Comparison of ENCODE assay signal across 16 cellular contexts in genomic region chr5:134252671-134253070, GRCh38. TPM values are rescaled to one million over a fixed set of nuclear protein-coding genes. Genes with fewer than 3 reads are reported as not detected.
A peak's percentile ranks its signal among the peaks of the same experiment; 100 is the strongest.
DNase-seq lines count a peak whose midpoint lies in the region; ATAC-seq and TF ChIP-seq lines count a peak whose summit lies in the region.
"Had no signal": no experiment of that assay in that cellular context is flagged by ENCODE, and none has a peak within 500 bp of the region (broad histone marks: within the 10 kb centered on the region; RNA-seq: fewer than 3 reads in every experiment).

No MANE protein-coding gene starts in this region.

- 33% methylated on average over 5 of the region's 5 CpGs for WGBS in mesenchymal stem cell

- H2AK5ac ChIP-seq in mesenchymal stem cell (ENCODE audit: low read length, severe bottlenecking) = no peak overlapping the region

- no peak overlapping the region for H2BK120ac ChIP-seq in mesenchymal stem cell (ENCODE audit: low read depth, low read length)

- H3K23ac ChIP-seq in mesenchymal stem cell (ENCODE audit: low read length in 2 of 2) = no peak overlapping the region

- H2BK12ac ChIP-seq in mesenchymal stem cell (ENCODE audit: low read length in 2 of 2) = no peak overlapping the region

- H2BK5ac ChIP-seq in mesenchymal stem cell (ENCODE audit: low read depth, low read length, poor library complexity, severe bottlenecking) = no peak overlapping the region

- no peak overlapping the region for H3K4ac ChIP-seq in mesenchymal stem cell (ENCODE audit: low read depth in 1 of 2, low read length in 2 of 2)

- H3K18ac ChIP-seq in mesenchymal stem cell (ENCODE audit: low read depth in 1 of 2, low read length in 2 of 2) = no peak overlapping the region

- ATAC-seq in PC-3 = peak; percentile 72
- ATAC-seq in HG02571 (IDR thresholded peaks at IDR 0.05; ENCODE audit: unreplicated experiment) = no peak
- ATAC-seq: GM12878, left lobe of liver had no signal

- no peak for TF ChIP-seq POLR2A in uterus (IDR thresholded peaks at IDR 0.05)

- peak overlapping the region; percentile 16; the same call in 1 of the 2 replicates for H3K27ac ChIP-seq in PC-3 (ENCODE audit: low read length)
- no peak overlapping the region for H3K27ac ChIP-seq in mesenchymal stem cell (ENCODE audit: low read length, poor library complexity, severe bottlenecking)
- H3K27ac ChIP-seq in uterus = no peak overlapping the region
- H3K27ac ChIP-seq: vagina had no signal

- H3K14ac ChIP-seq in mesenchymal stem cell (ENCODE audit: low read length in 2 of 2) = no peak overlapping the region

- no peaks in the 10 kb centered on the region for H3K79me1 ChIP-seq in mesenchymal stem cell (replicated peaks; ENCODE audit: low read length, poor library complexity, severe bottlenecking)

- no peak overlapping the region for H3K4me3 ChIP-seq in PC-3 (ENCODE audit: low read length)
- no peak overlapping the region for H3K4me3 ChIP-seq in epithelial cell of esophagus (ENCODE audit: low read length)
- no peak overlapping the region for H3K4me3 ChIP-seq in mesenchymal stem cell (ENCODE audit: insufficient read depth in 1 of 2, low read depth in 1 of 2, low read length in 2 of 2)
- H3K4me3 ChIP-seq in uterus = no peak overlapping the region
- no peak overlapping the region for H3K4me3 ChIP-seq in BE2C (ENCODE audit: low read depth, low read length)
- H3K4me3 ChIP-seq: GM12878, vagina had no signal

- no peak overlapping the region for H4K8ac ChIP-seq in mesenchymal stem cell (ENCODE audit: low read length)

- H3K9me3 ChIP-seq in PC-3 (ENCODE audit: low read length) (no peaks in the 10 kb centered on the region), mesenchymal stem cell (ENCODE audit: control insufficient read depth, low read length) (no peaks in the 10 kb centered on the region), uterus (no peaks in the 10 kb centered on the region), BE2C (no peaks in the 10 kb centered on the region)
- H3K9me3 ChIP-seq: vagina had no signal

- intact Hi-C loops in PC-3 (cut with micrococcal nuclease) (no loop called here), uterus (cut with DNase I; ENCODE audit: low total_unique reads) (no loop called here)

- H3K9ac ChIP-seq in PC-3 (ENCODE audit: low read length) (no peak overlapping the region), mesenchymal stem cell (ENCODE audit: low read length) (peak overlapping the region; percentile 56)

- no peak overlapping the region for H2BK15ac ChIP-seq in mesenchymal stem cell (ENCODE audit: low read depth, poor library complexity, severe bottlenecking)

- peak overlapping the region; percentile 57; the same call in 1 of the 2 replicates for H3K4me2 ChIP-seq in PC-3 (ENCODE audit: low read length)
- no peak overlapping the region for H3K4me2 ChIP-seq in mesenchymal stem cell (ENCODE audit: low read length, poor library complexity, severe bottlenecking)

- no peak for TF ChIP-seq CTCF in PC-3 (conservative IDR thresholded peaks at IDR 0.05; ENCODE audit: low read depth, low read length)
- TF ChIP-seq CTCF in epithelial cell of esophagus (IDR thresholded peaks at IDR 0.05; ENCODE audit: insufficient read depth, low read depth, low read length, missing control alignments) = no peak
- no peak for TF ChIP-seq CTCF in uterus (IDR thresholded peaks at IDR 0.05)
- no peak for TF ChIP-seq CTCF in BE2C (IDR thresholded peaks at IDR 0.05; ENCODE audit: low read depth, low read length)

- no peaks in the 10 kb centered on the region for H4K20me1 ChIP-seq in PC-3 (ENCODE audit: low read length)

- POLR2A ChIA-PET in PC-3 (lab: Charles Lee; ENCODE audit: unreplicated experiment) = interaction anchor here (1.0 kb wide), 1 partner anchor 27 kb away, joined by 3 read pairs; no protein-coding TSS in a partner anchor

- H3K79me2 ChIP-seq in PC-3 (ENCODE audit: low read length) = no peaks in the 10 kb centered on the region

- H3K27me3 ChIP-seq in PC-3 (ENCODE audit: low read length) (no peaks in the 10 kb centered on the region), mesenchymal stem cell (ENCODE audit: control insufficient read depth in 1 of 2, insufficient read depth in 1 of 2, low read length in 2 of 2) (no peaks in the 10 kb centered on the region), uterus (no peaks in the 10 kb centered on the region), BE2C (no peaks in the 10 kb centered on the region)
- H3K27me3 ChIP-seq: vagina had no signal

- no peak overlapping the region for H4K91ac ChIP-seq in mesenchymal stem cell (ENCODE audit: low read length)

- H3K9me2 ChIP-seq in PC-3 (replicated peaks; ENCODE audit: low read length) = no peaks in the 10 kb centered on the region

- H3F3A ChIP-seq in PC-3 (ENCODE audit: low read length, unreplicated experiment) = no peaks in the 10 kb centered on the region

- no peaks in the 10 kb centered on the region for H3K36me3 ChIP-seq in PC-3 (ENCODE audit: low read depth, low read length)
- H3K36me3 ChIP-seq in mesenchymal stem cell (ENCODE audit: control insufficient read depth in 1 of 2, insufficient read depth in 2 of 2, low read depth in 1 of 2, low read length in 2 of 2) = no peaks in the 10 kb centered on the region
- no peaks in the 10 kb centered on the region for H3K36me3 ChIP-seq in uterus
- H3K36me3 ChIP-seq in BE2C = no peaks in the 10 kb centered on the region
- H3K36me3 ChIP-seq: vagina had no signal

- CTCF ChIA-PET in PC-3 (lab: Charles Lee) = no interaction called here

- H3K4me1 ChIP-seq in PC-3 (ENCODE audit: insufficient read depth, low read length) (peaks cover 45% of the 10 kb centered on the region), mesenchymal stem cell (ENCODE audit: control insufficient read depth, insufficient read depth, low read depth, low read length) (peaks cover 4% of the 10 kb centered on the region), uterus (peaks cover 0 to 5% of the 10 kb centered on the region in 2 donors), BE2C (no peaks in the 10 kb centered on the region)
- H3K4me1 ChIP-seq: vagina had no signal

- DNase-seq in COLO829 (ENCODE audit: low spot score) = peak; percentile 25
- DNase-seq in PC-3 = peak; percentile 81
- DNase-seq in epithelial cell of esophagus (ENCODE audit: low read depth) = peak; percentile 85
- peak; percentile 96 for DNase-seq in mesenchymal stem cell
- DNase-seq in uterus = no peak
- DNase-seq in BE2C = no peak
- DNase-seq in MV-4-11 (lab: John Stamatoyannopoulos, UW) = no peak
- DNase-seq: activated CD4-positive, alpha-beta T cell treated with anti-CD3 and anti-CD28 coated beads for 48 hours; activated naive CD4-positive, alpha-beta T cell treated with anti-CD3 and anti-CD28 coated beads, Interleukin-2, amount 50 U/mL, for 16 hours; CD8-positive, alpha-beta memory T cell; effector memory CD4-positive, alpha-beta T cell; NCI-H2029 treated with DMSO at 0.1 percent for 48 hours had no signal

- H2AFZ ChIP-seq in PC-3 (ENCODE audit: low read length) = peak overlapping the region; percentile 42; the same call in 1 of the 2 replicates
- H2AFZ ChIP-seq in mesenchymal stem cell (ENCODE audit: low read depth, low read length) = no peak overlapping the region

- BruUV-seq in PC-3 (replicated peaks; lab: Mats Ljungman, UMichigan) = no TSS peak

RNA-seq across cellular contexts. Expression of gene PPP2CA, which starts 26.8 kb away (rescaled TPM):
- total RNA-seq in PC-3 (2014; rRNA removed) = 184 and 292 TPM in 2 replicates
- polyA plus RNA-seq in mesenchymal stem cell (2013, experiment 1 of 2) = 42.6 TPM
- 43.2 TPM for polyA plus RNA-seq in mesenchymal stem cell (2013, experiment 2 of 2)
- total RNA-seq in uterus = 100 to 1,000 TPM; 114 to 437 (median 226) TPM
- 306 TPM for polyA plus RNA-seq in BE2C (2012; ENCODE audit: insufficient read depth, insufficient read length, low read depth)

Comparison
In these comparisons a context has a peak if more than half of its experiments do, and no peak if none do; other contexts are left out.
1. DNase-seq: peak in COLO829 (single experiment), PC-3 (single experiment), epithelial cell of esophagus (single experiment) and mesenchymal stem cell (single experiment); none in uterus (0 of 2), BE2C (single experiment) and MV-4-11 (single experiment).